ENCODE assay signal across 18 cellular contexts in genomic region chr5:83654427-83654994, GRCh38.
A peak's percentile ranks its signal among the peaks of the same experiment; 100 is the strongest.
DNase-seq lines count a peak whose midpoint lies in the region; ATAC-seq, FAIRE-seq and TF ChIP-seq lines count a peak whose summit lies in the region.
"Had no signal": no experiment of that assay in that cellular context is flagged by ENCODE, and none has a peak within 500 bp of the region (broad histone marks: within the 10 kb centered on the region; RNA-seq: fewer than 3 reads in every experiment).

No MANE protein-coding gene starts in this region.

- no peak for FAIRE-seq in astrocyte (lab: Jason Lieb, UNC)
- FAIRE-seq: endothelial cell of umbilical vein had no signal

- no peaks in the 10 kb centered on the region for H3K27me3 ChIP-seq in astrocyte (ENCODE audit: insufficient read depth, low read length)
- no peaks in the 10 kb centered on the region for H3K27me3 ChIP-seq in effector memory CD4-positive, alpha-beta T cell (replicated peaks; ENCODE audit: control insufficient read depth, insufficient read depth, low read length, poor library complexity, severe bottlenecking)
- H3K27me3 ChIP-seq: heart left ventricle, sigmoid colon had no signal

- no peak overlapping the region for H3K4me3 Mint-ChIP-seq in astrocyte (ENCODE audit: unreplicated experiment)
- H3K4me3 Mint-ChIP-seq: activated CD8-positive, alpha-beta T cell treated with anti-CD3 and anti-CD28 coated beads, Interleukin-2, amount 10 ng/mL, durations not matched to agents 7 days and 5 days; nephron had no signal

- H3K9me3 ChIP-seq in astrocyte (ENCODE audit: insufficient read depth, low read depth, low read length) = no peaks in the 10 kb centered on the region
- no peaks in the 10 kb centered on the region for H3K9me3 ChIP-seq in effector memory CD4-positive, alpha-beta T cell (ENCODE audit: control insufficient read depth, low read length)
- H3K9me3 ChIP-seq: heart left ventricle, left ventricle myocardium inferior, sigmoid colon had no signal

- DNase-seq in GM12865 (ENCODE audit: low read depth) (peak; percentile 41), astrocyte (ENCODE audit: low read depth) (peak; percentile 1), nucleus accumbens (lab: John Stamatoyannopoulos, UW) (no peak), NK-92 (lab: John Stamatoyannopoulos, UW; ENCODE audit: unreplicated experiment) (no peak)
- no peak for DNase-seq in effector memory CD4-positive, alpha-beta T cell
- DNase-seq: activated CD8-positive, alpha-beta T cell treated with anti-CD3 and anti-CD28 coated beads, Interleukin-2, amount 10 ng/mL, durations not matched to agents 7 days and 5 days; activated gamma-delta T cell treated with Interleukin-2 at 50 U/mL for 16 hours; DMS153; heart left ventricle; left ventricle myocardium inferior; NCI-H526; SHP77; sigmoid colon had no signal

- TF ChIP-seq CTCF in GM12865 (IDR thresholded peaks at IDR 0.05; ENCODE audit: insufficient read depth, low read depth, low read length, missing control alignments) = no peak
- TF ChIP-seq CTCF in astrocyte (IDR thresholded peaks at IDR 0.05; ENCODE audit: insufficient read depth, low read depth, low read length) = no peak

- no peaks in the 10 kb centered on the region for H3K36me3 ChIP-seq in astrocyte (ENCODE audit: insufficient read depth, low read length)
- no peaks in the 10 kb centered on the region for H3K36me3 ChIP-seq in effector memory CD4-positive, alpha-beta T cell (ENCODE audit: control insufficient read depth, insufficient read depth, low read length)
- H3K36me3 ChIP-seq: heart left ventricle, left ventricle myocardium inferior, sigmoid colon had no signal

- H3K4me2 ChIP-seq in astrocyte (ENCODE audit: low read length) = no peak overlapping the region

- H3K79me2 ChIP-seq in astrocyte (ENCODE audit: insufficient read depth, low read length) = no peaks in the 10 kb centered on the region

- ATAC-seq in GM21576 (IDR thresholded peaks at IDR 0.05; ENCODE audit: unreplicated experiment) (peak; percentile 47), HG03378 (IDR thresholded peaks at IDR 0.05; ENCODE audit: unreplicated experiment) (peak; percentile 53), HG03139 (IDR thresholded peaks at IDR 0.05; ENCODE audit: unreplicated experiment) (no peak)
- ATAC-seq: activated CD8-positive, alpha-beta T cell treated with anti-CD3 and anti-CD28 coated beads, Interleukin-2, amount 10 ng/mL, durations not matched to agents 7 days and 5 days; heart left ventricle had no signal

- H3K9ac ChIP-seq in astrocyte (ENCODE audit: low read length) = no peak overlapping the region

- no peaks in the 10 kb centered on the region for H4K20me1 ChIP-seq in astrocyte (ENCODE audit: insufficient read depth, low read length)

- H3K27ac Mint-ChIP-seq in astrocyte (ENCODE audit: unreplicated experiment) = peak overlapping the region; percentile 23
- H3K27ac Mint-ChIP-seq: activated CD8-positive, alpha-beta T cell treated with anti-CD3 and anti-CD28 coated beads, Interleukin-2, amount 10 ng/mL, durations not matched to agents 7 days and 5 days; nephron had no signal

- H3K9me3 Mint-ChIP-seq in astrocyte (ENCODE audit: unreplicated experiment) = no peaks in the 10 kb centered on the region
- H3K9me3 Mint-ChIP-seq: nephron had no signal

- peaks cover 10% of the 10 kb centered on the region for H3K4me1 Mint-ChIP-seq in astrocyte (ENCODE audit: low read depth, unreplicated experiment)
- H3K4me1 Mint-ChIP-seq: nephron had no signal

- H3K4me1 ChIP-seq in astrocyte (ENCODE audit: insufficient read depth, low read length) = no peaks in the 10 kb centered on the region
- H3K4me1 ChIP-seq in effector memory CD4-positive, alpha-beta T cell (ENCODE audit: control insufficient read depth, insufficient read depth, low read length, poor library complexity, severe bottlenecking) = no peaks in the 10 kb centered on the region
- H3K4me1 ChIP-seq: sigmoid colon had no signal

- H3K4me3 ChIP-seq in GM12865 (ENCODE audit: low read depth, low read length) (no peak overlapping the region), astrocyte (ENCODE audit: insufficient read depth, low read depth, low read length) (no peak overlapping the region)
- no peak overlapping the region for H3K4me3 ChIP-seq in effector memory CD4-positive, alpha-beta T cell (ENCODE audit: insufficient read depth, low read depth, low read length, poor library complexity, severe bottlenecking)
- H3K4me3 ChIP-seq: heart left ventricle, left ventricle myocardium inferior, sigmoid colon had no signal

- H3K27ac ChIP-seq in astrocyte (ENCODE audit: low read depth, low read length) = no peak overlapping the region
- H3K27ac ChIP-seq in effector memory CD4-positive, alpha-beta T cell (ENCODE audit: insufficient read depth, low read length, poor library complexity, severe bottlenecking) = no peak overlapping the region
- H3K27ac ChIP-seq: heart left ventricle, left ventricle myocardium inferior, sigmoid colon had no signal

- H2AFZ ChIP-seq in astrocyte (ENCODE audit: low read depth, low read length) = no peak overlapping the region

- peaks cover 2% of the 10 kb centered on the region for H3K36me3 Mint-ChIP-seq in astrocyte (ENCODE audit: low read depth, unreplicated experiment)

- no peaks in the 10 kb centered on the region for H3K27me3 Mint-ChIP-seq in astrocyte (ENCODE audit: low read depth, unreplicated experiment)

Comparison
In these comparisons a context has a peak if more than half of its experiments do, and no peak if none do; other contexts are left out.
1. DNase-seq: peak in GM12865 (single experiment) and astrocyte (single experiment); none in nucleus accumbens (0 of 56), NK-92 (single experiment) and effector memory CD4-positive, alpha-beta T cell (0 of 3).